8 cellular contexts compared by ENCODE assay signal in genomic region chr19:4909172-4909896, GRCh38. TPM values are rescaled to one million over a fixed set of nuclear protein-coding genes. Genes with fewer than 3 reads are reported as not detected.
DNase-seq lines count a peak whose midpoint lies in the region; ATAC-seq, FAIRE-seq and TF ChIP-seq lines count a peak whose summit lies in the region.

Gene UHRF1 (plus strand): TSS chr19:4909501. CDS start chr19:4910886, 1,385 bp downstream.

- H3K4me3 ChIP-seq in ACC112 (ENCODE audit: low read depth, low read length): peak within 1 kb of the TSS; percentile 88
- H3K4me3 ChIP-seq in GM12865 (ENCODE audit: low read depth, low read length): peak within 1 kb of the TSS; percentile 92
- peak within 1 kb of the TSS; percentile 63 for H3K4me3 ChIP-seq in brain microvascular endothelial cell (ENCODE audit: low read depth, low read length)

- H2AFZ ChIP-seq in ACC112 (ENCODE audit: low read length, unreplicated experiment): peak within 1 kb of the TSS; percentile 60

- peak within 1 kb of the TSS; percentile 87 for H3K4me3 Mint-ChIP-seq in memory B cell
- H3K4me3 Mint-ChIP-seq in stimulated activated naive CD8-positive, alpha-beta T cell treated with anti-CD3 and anti-CD28 coated beads, Interleukin-15, Interleukin-2, amounts not matched to agents 100 ng/mL and 50 ng/mL, for 24 hours: peak within 1 kb of the TSS; percentile 84

- H3K36me3 Mint-ChIP-seq in memory B cell: no peaks in the 10 kb centered on the region
- H3K36me3 Mint-ChIP-seq in stimulated activated naive CD8-positive, alpha-beta T cell treated with anti-CD3 and anti-CD28 coated beads, Interleukin-15, Interleukin-2, amounts not matched to agents 100 ng/mL and 50 ng/mL, for 24 hours (ENCODE audit: low read depth): peaks cover 34% of the 10 kb centered on the region

- H3K9me3 Mint-ChIP-seq in memory B cell: no peaks in the 10 kb centered on the region
- H3K9me3 Mint-ChIP-seq in stimulated activated naive CD8-positive, alpha-beta T cell treated with anti-CD3 and anti-CD28 coated beads, Interleukin-15, Interleukin-2, amounts not matched to agents 100 ng/mL and 50 ng/mL, for 24 hours: no peaks in the 10 kb centered on the region

- H3K27ac ChIP-seq in ACC112 (ENCODE audit: low read depth, low read length): peak within 1 kb of the TSS; percentile 86
- H3K27ac ChIP-seq in brain microvascular endothelial cell: peak within 1 kb of the TSS; percentile 89

- H3K36me3 ChIP-seq in ACC112 (ENCODE audit: insufficient read depth, low read length) (0 out of 2 replicates have a peak, but pooled peaks cover 2% of the 10 kb centered on the region), brain microvascular endothelial cell (replicated peaks) (no peaks in the 10 kb centered on the region)

- TF ChIP-seq CTCF in GM12865 (IDR thresholded peaks at IDR 0.05; ENCODE audit: insufficient read depth, low read depth, low read length, missing control alignments) (no peak), brain microvascular endothelial cell (IDR thresholded peaks at IDR 0.05; ENCODE audit: low read depth, low read length, missing control alignments) (no peak)

- peaks cover 20% of the 10 kb centered on the region for H3K4me1 Mint-ChIP-seq in memory B cell
- peaks cover 45% of the 10 kb centered on the region for H3K4me1 Mint-ChIP-seq in stimulated activated naive CD8-positive, alpha-beta T cell treated with anti-CD3 and anti-CD28 coated beads, Interleukin-15, Interleukin-2, amounts not matched to agents 100 ng/mL and 50 ng/mL, for 24 hours (ENCODE audit: low read depth)

- H3K4me1 ChIP-seq in ACC112 (ENCODE audit: control insufficient read depth, insufficient read depth, low read length, unreplicated experiment): peaks cover 15% of the 10 kb centered on the region

- no peaks in the 10 kb centered on the region for H3K27me3 Mint-ChIP-seq in memory B cell
- no peaks in the 10 kb centered on the region for H3K27me3 Mint-ChIP-seq in stimulated activated naive CD8-positive, alpha-beta T cell treated with anti-CD3 and anti-CD28 coated beads, Interleukin-15, Interleukin-2, amounts not matched to agents 100 ng/mL and 50 ng/mL, for 24 hours

- H3K27me3 ChIP-seq in ACC112 (ENCODE audit: insufficient read depth, low read length): no peaks in the 10 kb centered on the region
- no peaks in the 10 kb centered on the region for H3K27me3 ChIP-seq in brain microvascular endothelial cell (replicated peaks)

- FAIRE-seq in HTR-8/SVneo (lab: Jason Lieb, UNC): no peak
- FAIRE-seq in frontal cortex (lab: Jason Lieb, UNC): no peak

- in situ Hi-C loops in brain microvascular endothelial cell (cut with HindIII; ENCODE audit: low pct_ligation_motif_present, low sequenced_read_pairs): no loop called here

- H3K27ac Mint-ChIP-seq in memory B cell: peak within 1 kb of the TSS; percentile 41
- H3K27ac Mint-ChIP-seq in stimulated activated naive CD8-positive, alpha-beta T cell treated with anti-CD3 and anti-CD28 coated beads, Interleukin-15, Interleukin-2, amounts not matched to agents 100 ng/mL and 50 ng/mL, for 24 hours: peak within 1 kb of the TSS; percentile 89

- peaks cover 34% of the 10 kb centered on the region for H3K79me2 ChIP-seq in ACC112 (ENCODE audit: control insufficient read depth, insufficient read depth, low read length, unreplicated experiment)

- no peak for ATAC-seq in memory B cell (ENCODE audit: low read depth)

- DNase-seq in GM12865 (ENCODE audit: low read depth): peak; percentile 85
- DNase-seq in HTR-8/SVneo (ENCODE audit: insufficient read length, low spot score): peak; percentile 47
- DNase-seq in RPMI7951 (ENCODE audit: low read depth): peak; percentile 75
- no peak for DNase-seq in brain microvascular endothelial cell
- DNase-seq in memory B cell (ENCODE audit: low spot score in 2 of 2): peak in 1 of 2 donors; percentile 21
- DNase-seq in frontal cortex (ENCODE audit: low spot score in 2 of 2): no peak

RNA-seq across cellular contexts. Expression of gene UHRF1, which starts in this region (rescaled TPM):
- total RNA-seq in RPMI7951 (2014; rRNA removed; shearing (Covaris generic)): 37.6 and 37.7 TPM in 2 replicates
- 6.9 TPM for total RNA-seq in frontal cortex

Comparison
In these comparisons a context has a peak if more than half of its experiments do, and no peak if none do; other contexts are left out.
1. DNase-seq: peak in GM12865 (single experiment), HTR-8/SVneo (single experiment) and RPMI7951 (single experiment); none in brain microvascular endothelial cell (single experiment) and frontal cortex (0 of 2).
2. Peak in every context shown above with its lines, with median percentiles within 50 percentile points of each other: H3K4me3 ChIP-seq.